In the genomic region with DNA sequence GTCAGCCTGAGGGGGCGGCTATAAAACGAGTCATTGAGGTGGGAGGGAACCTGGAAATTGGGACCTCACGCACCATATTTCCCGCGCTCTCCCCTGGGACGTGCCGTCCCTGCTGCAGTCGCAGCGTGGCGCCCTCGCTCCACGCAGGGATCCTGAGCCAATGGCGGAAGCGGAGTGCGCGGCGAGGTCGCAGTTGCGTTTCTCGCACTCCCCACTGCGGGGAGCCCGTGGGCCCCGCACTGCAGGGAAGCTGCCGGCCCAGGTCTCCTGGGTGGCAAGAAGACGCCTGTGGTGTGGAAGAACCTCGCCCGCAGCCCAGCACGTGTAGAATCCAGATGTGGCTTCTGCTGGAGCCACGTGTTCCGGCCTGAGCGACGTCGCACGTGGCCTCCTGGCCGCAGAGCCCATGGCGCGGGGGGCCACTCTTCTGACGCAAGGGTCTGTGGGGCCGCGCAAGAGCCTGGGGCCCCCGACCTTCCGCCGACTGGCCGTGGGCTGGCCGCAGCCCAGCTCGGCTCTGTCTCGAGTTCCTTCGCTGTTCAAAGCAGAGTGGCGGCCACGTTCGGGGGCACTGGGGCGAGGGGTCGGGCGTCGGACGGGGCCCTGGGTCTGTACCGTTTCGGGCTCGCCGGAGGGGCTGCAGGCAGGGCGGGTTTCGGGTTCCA, we compare ENCODE assay signal across 8 cellular contexts. TPM values are rescaled to one million over a fixed set of nuclear protein-coding genes. Genes with fewer than 3 reads are reported as not detected.
A peak's percentile ranks its signal among the peaks of the same experiment; 100 is the strongest.
DNase-seq lines count a peak whose midpoint lies in the region; ATAC-seq lines count a peak whose summit lies in the region.

No MANE protein-coding gene starts in this region.

- peak overlapping the region; percentile 18 to 54 for H3K4me3 Mint-ChIP-seq in effector memory CD8-positive, alpha-beta T cell

- H3K27me3 Mint-ChIP-seq in effector memory CD8-positive, alpha-beta T cell: peaks cover 10 to 17% of the 10 kb centered on the region in 2 donors

- H3K4me1 Mint-ChIP-seq in effector memory CD8-positive, alpha-beta T cell (ENCODE audit: low read depth in 2 of 2): peaks cover 0 to 10% of the 10 kb centered on the region in 2 donors

- DNase-seq in COLO829 (ENCODE audit: low spot score) (peak; percentile 68), NCI-H1092 treated with DMSO at 0.1 percent for 48 hours (lab: John Stamatoyannopoulos, UW) (peak; percentile 40), mesenteric fat pad (ENCODE audit: low spot score) (peak; percentile 88)
- peak; percentile 88 for DNase-seq in activated CD8-positive, alpha-beta memory T cell treated with anti-CD3 and anti-CD28 coated beads for 24 hours
- DNase-seq in effector memory CD8-positive, alpha-beta T cell: peak; percentile 67 to 73 (median 73)
- DNase-seq in stimulated activated CD8-positive, alpha-beta memory T cell treated with anti-CD3 and anti-CD28 coated beads, Interleukin-4, amount 100 ng/mL, for 1 hour (ENCODE audit: low read depth in 2 of 2, low spot score in 1 of 2): peak; percentile 41 to 49

- H3K9me3 Mint-ChIP-seq in effector memory CD8-positive, alpha-beta T cell: no peaks in the 10 kb centered on the region

- peaks cover 2% of the 10 kb centered on the region for H3K36me3 Mint-ChIP-seq in effector memory CD8-positive, alpha-beta T cell (ENCODE audit: insufficient read depth)

- ATAC-seq in GM21825 (IDR thresholded peaks at IDR 0.05; ENCODE audit: unreplicated experiment) (peak; percentile 80), GM18873 (IDR thresholded peaks at IDR 0.05; ENCODE audit: low FRiP score, unreplicated experiment) (no peak)
- peak; percentile 98 for ATAC-seq in effector memory CD8-positive, alpha-beta T cell (replicated peaks)

- H3K27ac Mint-ChIP-seq in effector memory CD8-positive, alpha-beta T cell: peak overlapping the region in 1 of 2 donors; percentile 5

RNA-seq across cellular contexts. Expression of gene HIF1AN, which starts 26.4 kb away (rescaled TPM):
- 29.2 TPM for total RNA-seq in mesenteric fat pad

RNA-seq across cellular contexts. Expression of gene NDUFB8, which starts 32.5 kb away (rescaled TPM):
- total RNA-seq in mesenteric fat pad: 123 TPM

RNA-seq across cellular contexts. Expression of gene SEC31B, which starts 42.5 kb away (rescaled TPM):
- 9.8 TPM for total RNA-seq in mesenteric fat pad
